Comparison of ENCODE assay signal across 8 cellular contexts in genomic region chr6:42532038-42532669, GRCh38. TPM values are rescaled to one million over a fixed set of nuclear protein-coding genes. Genes with fewer than 3 reads are reported as not detected.
DNase-seq lines count a peak whose midpoint lies in the region; ATAC-seq, FAIRE-seq and TF ChIP-seq lines count a peak whose summit lies in the region.

No MANE protein-coding gene starts in this region.

- no peaks in the 10 kb centered on the region for H3K36me3 Mint-ChIP-seq in CD14-positive monocyte
- no peaks in the 10 kb centered on the region for H3K36me3 Mint-ChIP-seq in activated CD8-positive, alpha-beta T cell treated with anti-CD3 and anti-CD28 coated beads, Interleukin-2, amount 10 ng/mL, durations not matched to agents 7 days and 5 days (ENCODE audit: low read depth)
- no peaks in the 10 kb centered on the region for H3K36me3 Mint-ChIP-seq in T-helper 2 cell treated with Interferon-gamma antibody and Interleukin-4, amounts not matched to agents 5 μg/mL and 100 μg/mL, for 36 hours (ENCODE audit: low read depth)

- H3K27me3 ChIP-seq in heart right ventricle (no peaks in the 10 kb centered on the region), sigmoid colon (no peaks in the 10 kb centered on the region)

- no peak overlapping the region for H3K4me3 ChIP-seq in heart right ventricle
- H3K4me3 ChIP-seq in sigmoid colon, result no peak overlapping the region

- TF ChIP-seq EP300 in sigmoid colon (IDR thresholded peaks at IDR 0.05), result no peak

- peak; percentile 63 for ATAC-seq in activated CD8-positive, alpha-beta T cell treated with anti-CD3 and anti-CD28 coated beads, Interleukin-2, amount 10 ng/mL, durations not matched to agents 7 days and 5 days
- peak in 4 of 8 donors; percentile 51 to 69 (median 60) for ATAC-seq in heart right ventricle

- H3K36me3 ChIP-seq in heart right ventricle (no peaks in the 10 kb centered on the region), sigmoid colon (no peaks in the 10 kb centered on the region)

- POLR2A ChIA-PET in activated CD8-positive, alpha-beta T cell treated with anti-CD3 and anti-CD28 coated beads, Interleukin-2, amount 10 ng/mL, durations not matched to agents 7 days and 5 days (lab: Charles Lee), result interaction anchor here (0.6 kb wide), 1 partner anchor 314 kb away, joined by 3 read pairs; no protein-coding TSS in a partner anchor

- H3K27ac ChIP-seq in heart right ventricle, result no peak overlapping the region
- H3K27ac ChIP-seq in sigmoid colon, result no peak overlapping the region

- H3K27me3 Mint-ChIP-seq in CD14-positive monocyte (ENCODE audit: low read depth in 3 of 3), result no peaks in the 10 kb centered on the region
- peaks cover 6% of the 10 kb centered on the region for H3K27me3 Mint-ChIP-seq in activated CD8-positive, alpha-beta T cell treated with anti-CD3 and anti-CD28 coated beads, Interleukin-2, amount 10 ng/mL, durations not matched to agents 7 days and 5 days (ENCODE audit: low read depth)
- peaks cover 2% of the 10 kb centered on the region for H3K27me3 Mint-ChIP-seq in T-helper 2 cell treated with Interferon-gamma antibody and Interleukin-4, amounts not matched to agents 5 μg/mL and 100 μg/mL, for 36 hours (ENCODE audit: low read depth)

- peaks cover 38% of the 10 kb centered on the region for H3K4me1 Mint-ChIP-seq in CD14-positive monocyte
- no peaks in the 10 kb centered on the region for H3K4me1 Mint-ChIP-seq in activated CD8-positive, alpha-beta T cell treated with anti-CD3 and anti-CD28 coated beads, Interleukin-2, amount 10 ng/mL, durations not matched to agents 7 days and 5 days (ENCODE audit: low read depth)
- no peaks in the 10 kb centered on the region for H3K4me1 Mint-ChIP-seq in T-helper 2 cell treated with Interferon-gamma antibody and Interleukin-4, amounts not matched to agents 5 μg/mL and 100 μg/mL, for 36 hours (ENCODE audit: low read depth)

- no peak for DNase-seq in CD14-positive monocyte (ENCODE audit: low spot score)
- no peak for DNase-seq in GM18507 (ENCODE audit: extremely low spot score, insufficient read length, low read depth)
- peak; percentile 11 for DNase-seq in NCI-H2227 treated with DMSO at 0.1 percent for 48 hours (lab: John Stamatoyannopoulos, UW)
- peak; percentile 43 for DNase-seq in activated CD8-positive, alpha-beta T cell treated with anti-CD3 and anti-CD28 coated beads, Interleukin-2, amount 10 ng/mL, durations not matched to agents 7 days and 5 days
- DNase-seq in heart right ventricle, result peak in 1 of 2 donors; percentile 26
- no peak for DNase-seq in sigmoid colon
- DNase-seq in T-helper 2 cell treated with Interferon-gamma antibody and Interleukin-4, amounts not matched to agents 5 μg/mL and 100 μg/mL, for 36 hours (ENCODE audit: low spot score), result no peak
- no peak for DNase-seq in ecto neural progenitor cell (ENCODE audit: low spot score)

- FAIRE-seq in GM18507 (lab: Jason Lieb, UNC), result peak; percentile 84

- CTCF ChIA-PET in activated CD8-positive, alpha-beta T cell treated with anti-CD3 and anti-CD28 coated beads, Interleukin-2, amount 10 ng/mL, durations not matched to agents 7 days and 5 days (lab: Charles Lee), result interaction anchor here (0.7 to 9.0 kb wide), 43 partner anchors 10 to 399 kb away, joined by 3 to 94 read pairs (median 4); partner anchors contain the start of gene UBR2

- TF ChIP-seq POLR2A in sigmoid colon (IDR thresholded peaks at IDR 0.05), result no peak

- peaks cover 0 to 15% (median 5%) of the 10 kb centered on the region in 9 donors for H3K4me1 ChIP-seq in heart right ventricle
- no peaks in the 10 kb centered on the region for H3K4me1 ChIP-seq in sigmoid colon

- H3K9me3 ChIP-seq in heart right ventricle (no peaks in the 10 kb centered on the region), sigmoid colon (no peaks in the 10 kb centered on the region)

- H3K27ac Mint-ChIP-seq in CD14-positive monocyte, result no peak overlapping the region
- no peak overlapping the region for H3K27ac Mint-ChIP-seq in activated CD8-positive, alpha-beta T cell treated with anti-CD3 and anti-CD28 coated beads, Interleukin-2, amount 10 ng/mL, durations not matched to agents 7 days and 5 days
- no peak overlapping the region for H3K27ac Mint-ChIP-seq in T-helper 2 cell treated with Interferon-gamma antibody and Interleukin-4, amounts not matched to agents 5 μg/mL and 100 μg/mL, for 36 hours

- TF ChIP-seq CTCF in CD14-positive monocyte (IDR thresholded peaks at IDR 0.05), result peak; percentile 93
- peak; percentile 78 to 89 (median 88) for TF ChIP-seq CTCF in heart right ventricle (IDR thresholded peaks at IDR 0.05)
- TF ChIP-seq CTCF in sigmoid colon (IDR thresholded peaks at IDR 0.05), result peak; percentile 48 to 90 (median 85)

- intact Hi-C loops in CD14-positive monocyte (cut with micrococcal nuclease), result no loop called here
- intact Hi-C loops in heart right ventricle (cut with DNase I), result loop anchor here in 9 of 10 donors (5.0 to 10.0 kb wide), 8 partner anchors 77 to 317 kb away; partner anchors contain the start of genes TRERF1 (in 4 of the 9) and MRPS10 (in 2 of the 9)
- intact Hi-C loops in sigmoid colon (cut with DNase I), result loop anchor here (5.0 kb wide), 2 partner anchors 80 to 270 kb away; partner anchors contain the start of gene TRERF1

- peaks cover 0 to 3% (median 0%) of the 10 kb centered on the region in 7 donors for H3K9me3 Mint-ChIP-seq in CD14-positive monocyte
- no peaks in the 10 kb centered on the region for H3K9me3 Mint-ChIP-seq in activated CD8-positive, alpha-beta T cell treated with anti-CD3 and anti-CD28 coated beads, Interleukin-2, amount 10 ng/mL, durations not matched to agents 7 days and 5 days (ENCODE audit: insufficient read depth)
- no peaks in the 10 kb centered on the region for H3K9me3 Mint-ChIP-seq in T-helper 2 cell treated with Interferon-gamma antibody and Interleukin-4, amounts not matched to agents 5 μg/mL and 100 μg/mL, for 36 hours

- H3K4me3 Mint-ChIP-seq in CD14-positive monocyte, result no peak overlapping the region
- no peak overlapping the region for H3K4me3 Mint-ChIP-seq in activated CD8-positive, alpha-beta T cell treated with anti-CD3 and anti-CD28 coated beads, Interleukin-2, amount 10 ng/mL, durations not matched to agents 7 days and 5 days
- no peak overlapping the region for H3K4me3 Mint-ChIP-seq in T-helper 2 cell treated with Interferon-gamma antibody and Interleukin-4, amounts not matched to agents 5 μg/mL and 100 μg/mL, for 36 hours

RNA-seq across cellular contexts. Expression of gene UBR2, which starts 31.7 kb away (rescaled TPM):
- polyA plus RNA-seq in CD14-positive monocyte (10 to 100 TPM in 1 of 2 donors, 1 to 10 TPM in 1; 9.0 to 12.8 TPM), heart right ventricle (10 to 100 TPM in 1 of 2 donors, 1 to 10 TPM in 1; 6.7 to 12.0 TPM), sigmoid colon (10 to 100 TPM in 1 of 3 donors, 1 to 10 TPM in 2; 6.6 to 12.9 (median 9.0) TPM)
- 10 to 100 TPM; 23.6 to 24.8 TPM for total RNA-seq in activated CD8-positive, alpha-beta T cell treated with anti-CD3 and anti-CD28 coated beads, Interleukin-2, amount 10 ng/mL, durations not matched to agents 7 days and 5 days
- total RNA-seq in heart right ventricle (10 to 100 TPM; 27.7 to 36.5 (median 34.5) TPM), sigmoid colon (10 to 100 TPM; 30.4 to 34.3 (median 32.3) TPM)

Comparison
In these comparisons a context has a peak if more than half of its experiments do, and no peak if none do; other contexts are left out.
1. DNase-seq: peak in NCI-H2227 treated with DMSO at 0.1 percent for 48 hours (single experiment) and activated CD8-positive, alpha-beta T cell treated with anti-CD3 and anti-CD28 coated beads, Interleukin-2, amount 10 ng/mL, durations not matched to agents 7 days and 5 days (single experiment); none in CD14-positive monocyte (single experiment), GM18507 (single experiment), sigmoid colon (single experiment), T-helper 2 cell treated with Interferon-gamma antibody and Interleukin-4, amounts not matched to agents 5 μg/mL and 100 μg/mL, for 36 hours (single experiment) and ecto neural progenitor cell (single experiment).
2. intact Hi-C loops: an anchor here in heart right ventricle (5.0 to 10.0 kb wide) and sigmoid colon (5.0 kb wide); none called in CD14-positive monocyte.
3. Peak in every context shown above with its lines, with median percentiles within 50 percentile points of each other: CTCF ChIP-seq.